ENCODE assay signal across 27 cellular contexts in the genomic region with DNA sequence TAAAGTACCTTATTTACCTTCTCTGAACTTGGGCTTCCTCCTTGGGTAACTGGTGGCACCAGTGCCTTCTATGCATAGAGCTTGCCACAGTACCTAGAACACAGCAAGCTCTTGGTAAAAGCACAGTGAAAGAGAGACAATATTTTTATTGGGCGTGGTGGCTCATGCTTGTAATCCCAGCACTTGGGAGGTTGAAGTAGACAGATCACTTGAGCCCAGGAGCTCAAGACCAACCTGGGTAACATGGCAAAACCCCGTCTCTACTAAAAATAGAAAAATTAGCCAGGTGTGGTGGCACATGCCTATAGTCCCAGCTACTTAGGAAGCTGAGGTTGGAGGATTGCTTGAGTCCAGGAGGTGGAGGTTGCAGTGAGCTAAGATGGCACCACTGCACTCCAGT.
"Had no signal": no experiment of that assay in that cellular context is flagged by ENCODE, and none has a peak within 500 bp of the region (broad histone marks: within the 10 kb centered on the region; RNA-seq: fewer than 3 reads in every experiment).

No MANE protein-coding gene starts in this region.

- DNase-seq: activated CD4-positive, alpha-beta T cell treated with anti-CD3 and anti-CD28 coated beads, Interleukin-2, amount 10 ng/mL, durations not matched to agents 7 days and 5 days; activated CD4-positive, CD25-positive, alpha-beta regulatory T cell treated with anti-CD3 and anti-CD28 coated beads, Interleukin-2, amount 50 U/mL, for 72 hours; activated CD8-positive, alpha-beta T cell treated with anti-CD3 and anti-CD28 coated beads for 36 hours; activated gamma-delta T cell treated with Interleukin-2 at 50 U/mL for 16 hours; anterior cingulate cortex; effector memory CD8-positive, alpha-beta T cell; esophagus squamous epithelium; immature natural killer cell; left ventricle myocardium superior; mesenchymal stem cell; mucosa of descending colon; nephron progenitor cell; pancreas; small intestine; stimulated activated CD4-positive, alpha-beta T cell treated with anti-CD3 and anti-CD28 coated beads, Interleukin-2, amount 100 ng/mL, for 24 hours; stimulated activated naive CD8-positive, alpha-beta T cell treated with anti-CD3 and anti-CD28 coated beads, Interleukin-15, amount 100 ng/mL, for 72 hours; T-cell had no signal

- H3K36me3 Mint-ChIP-seq: activated naive CD4-positive, alpha-beta T cell treated with anti-CD3 and anti-CD28 coated beads, Interleukin-2, amount 50 U/mL, for 24 hours; immature natural killer cell; stimulated activated effector memory CD8-positive, alpha-beta T cell treated with anti-CD3 and anti-CD28 coated beads, Interleukin-12 subunit alpha, Interleukin-12 subunit beta, amount 100 ng/mL, for 72 hours; T-cell; type B pancreatic cell had no signal

- H3K36me3 ChIP-seq: esophagus squamous epithelium, pancreas, suprapubic skin had no signal

- H3K9me3 ChIP-seq: esophagus squamous epithelium, mucosa of descending colon, pancreas, suprapubic skin had no signal

- H3K4me1 Mint-ChIP-seq: activated CD4-positive, alpha-beta T cell treated with anti-CD3 and anti-CD28 coated beads, Interleukin-2, amount 10 ng/mL, durations not matched to agents 7 days and 5 days; activated naive CD4-positive, alpha-beta T cell treated with anti-CD3 and anti-CD28 coated beads, Interleukin-2, amount 50 U/mL, for 24 hours; central memory CD8-positive, alpha-beta T cell; stimulated activated effector memory CD8-positive, alpha-beta T cell treated with anti-CD3 and anti-CD28 coated beads, Interleukin-12 subunit alpha, Interleukin-12 subunit beta, amount 100 ng/mL, for 72 hours; stimulated activated naive CD8-positive, alpha-beta T cell treated with anti-CD3 and anti-CD28 coated beads, Interleukin-15, amount 100 ng/mL, for 72 hours; T-cell had no signal

- H3K27me3 ChIP-seq: esophagus squamous epithelium, hepatocyte, pancreas, suprapubic skin had no signal

- H3K27me3 Mint-ChIP-seq: activated CD4-positive, alpha-beta T cell treated with anti-CD3 and anti-CD28 coated beads, Interleukin-2, amount 10 ng/mL, durations not matched to agents 7 days and 5 days; central memory CD8-positive, alpha-beta T cell; effector memory CD8-positive, alpha-beta T cell; T-cell; type B pancreatic cell had no signal

- H3K27ac ChIP-seq: hepatocyte, pancreas, VCaP had no signal

- H3K4me3 Mint-ChIP-seq: activated CD4-positive, alpha-beta T cell treated with anti-CD3 and anti-CD28 coated beads, Interleukin-2, amount 10 ng/mL, durations not matched to agents 7 days and 5 days; activated CD8-positive, alpha-beta T cell treated with anti-CD3 and anti-CD28 coated beads for 36 hours; activated naive CD4-positive, alpha-beta T cell treated with anti-CD3 and anti-CD28 coated beads, Interleukin-2, amount 50 U/mL, for 24 hours; activated T-helper 1 cell treated with anti-CD3 and anti-CD28 coated beads, Interleukin-12 subunit alpha, Interleukin-12 subunit beta, Interleukin-2, Interleukin-4 antibody, amounts not matched to agents 30 ng/mL and 10 ng/mL and 1 ng/mL, durations not matched to agents 14 hours and 24 hours and 36 hours; central memory CD8-positive, alpha-beta T cell; effector memory CD8-positive, alpha-beta T cell; immature natural killer cell; nephron progenitor cell; stimulated activated effector memory CD8-positive, alpha-beta T cell treated with anti-CD3 and anti-CD28 coated beads, Interleukin-12 subunit alpha, Interleukin-12 subunit beta, amount 100 ng/mL, for 72 hours; stimulated activated naive CD8-positive, alpha-beta T cell treated with anti-CD3 and anti-CD28 coated beads, Interleukin-15, amount 100 ng/mL, for 72 hours; T-cell; T-helper 2 cell treated with Interferon-gamma antibody and Interleukin-4, amounts not matched to agents 5 μg/mL and 100 μg/mL, for 36 hours; type B pancreatic cell had no signal

- H2AFZ ChIP-seq: hepatocyte had no signal

- H3K27ac Mint-ChIP-seq: activated CD4-positive, alpha-beta T cell treated with anti-CD3 and anti-CD28 coated beads, Interleukin-2, amount 10 ng/mL, durations not matched to agents 7 days and 5 days; activated CD8-positive, alpha-beta T cell treated with anti-CD3 and anti-CD28 coated beads for 36 hours; activated naive CD4-positive, alpha-beta T cell treated with anti-CD3 and anti-CD28 coated beads, Interleukin-2, amount 50 U/mL, for 24 hours; activated T-helper 1 cell treated with anti-CD3 and anti-CD28 coated beads, Interleukin-12 subunit alpha, Interleukin-12 subunit beta, Interleukin-2, Interleukin-4 antibody, amounts not matched to agents 30 ng/mL and 10 ng/mL and 1 ng/mL, durations not matched to agents 14 hours and 24 hours and 36 hours; effector memory CD8-positive, alpha-beta T cell; immature natural killer cell; stimulated activated effector memory CD8-positive, alpha-beta T cell treated with anti-CD3 and anti-CD28 coated beads, Interleukin-12 subunit alpha, Interleukin-12 subunit beta, amount 100 ng/mL, for 72 hours; stimulated activated naive CD8-positive, alpha-beta T cell treated with anti-CD3 and anti-CD28 coated beads, Interleukin-15, amount 100 ng/mL, for 72 hours; T-cell; T-helper 2 cell treated with Interferon-gamma antibody and Interleukin-4, amounts not matched to agents 5 μg/mL and 100 μg/mL, for 36 hours; type B pancreatic cell had no signal

- H3K9me3 Mint-ChIP-seq: activated CD4-positive, alpha-beta T cell treated with anti-CD3 and anti-CD28 coated beads, Interleukin-2, amount 10 ng/mL, durations not matched to agents 7 days and 5 days; activated CD8-positive, alpha-beta T cell treated with anti-CD3 and anti-CD28 coated beads for 36 hours; activated naive CD4-positive, alpha-beta T cell treated with anti-CD3 and anti-CD28 coated beads, Interleukin-2, amount 50 U/mL, for 24 hours; activated T-helper 1 cell treated with anti-CD3 and anti-CD28 coated beads, Interleukin-12 subunit alpha, Interleukin-12 subunit beta, Interleukin-2, Interleukin-4 antibody, amounts not matched to agents 30 ng/mL and 10 ng/mL and 1 ng/mL, durations not matched to agents 14 hours and 24 hours and 36 hours; central memory CD8-positive, alpha-beta T cell; nephron progenitor cell; stimulated activated naive CD8-positive, alpha-beta T cell treated with anti-CD3 and anti-CD28 coated beads, Interleukin-15, amount 100 ng/mL, for 72 hours; T-helper 2 cell treated with Interferon-gamma antibody and Interleukin-4, amounts not matched to agents 5 μg/mL and 100 μg/mL, for 36 hours; type B pancreatic cell had no signal

- H3K4me2 ChIP-seq: hepatocyte had no signal

- ATAC-seq: activated CD8-positive, alpha-beta T cell treated with anti-CD3 and anti-CD28 coated beads for 36 hours; effector memory CD8-positive, alpha-beta T cell; mucosa of descending colon; pancreas; sciatic nerve; stimulated activated effector memory CD8-positive, alpha-beta T cell treated with anti-CD3 and anti-CD28 coated beads, Interleukin-12 subunit alpha, Interleukin-12 subunit beta, amount 100 ng/mL, for 72 hours; stimulated activated naive CD8-positive, alpha-beta T cell treated with anti-CD3 and anti-CD28 coated beads, Interleukin-15, amount 100 ng/mL, for 72 hours; T-cell had no signal

- H3K4me3 ChIP-seq: esophagus squamous epithelium, hepatocyte, mucosa of descending colon, pancreas, suprapubic skin had no signal
